In the genomic region with DNA sequence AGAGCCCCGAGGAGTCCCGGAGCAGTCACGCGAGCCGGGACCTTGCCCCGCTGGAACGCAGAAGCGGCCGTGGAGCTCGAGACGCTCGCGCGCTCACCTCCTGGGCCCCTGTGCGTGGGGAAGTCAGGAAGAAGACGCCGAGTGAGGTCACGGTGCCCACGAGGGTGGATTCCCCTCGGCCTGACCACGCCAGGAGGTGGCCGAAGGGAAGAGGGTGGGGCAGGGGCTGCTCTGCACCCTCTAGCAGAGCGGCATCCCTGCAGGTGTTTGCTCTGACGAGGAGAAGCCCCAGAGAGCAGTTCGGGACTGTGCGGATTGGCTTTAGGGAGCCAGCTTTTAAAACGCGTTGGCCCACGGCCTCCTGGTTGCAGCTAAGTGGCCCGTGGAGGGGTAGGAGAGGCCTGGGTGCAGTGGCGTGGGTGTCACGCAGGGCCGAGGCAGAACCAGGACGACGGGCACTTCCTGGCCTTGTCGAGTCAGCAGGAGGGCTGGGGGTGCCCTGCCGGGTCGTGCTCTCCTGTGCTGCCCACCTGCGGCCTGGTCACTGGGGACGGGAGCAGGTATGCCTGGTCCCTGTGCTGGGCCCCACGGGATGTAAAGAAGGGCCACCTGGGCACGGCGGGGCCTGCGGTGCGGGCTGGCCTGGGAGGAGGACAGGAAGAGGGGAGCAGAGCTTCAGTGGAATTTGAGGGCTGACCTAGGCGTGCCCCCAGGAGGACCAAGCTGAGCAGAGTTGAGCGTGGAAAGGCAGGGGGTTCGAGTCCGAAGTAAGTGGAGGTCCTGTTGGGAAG, we compare ENCODE assay signal across 1 cellular context.
TF ChIP-seq lines count a peak whose summit lies in the region.

No MANE protein-coding gene starts in this region.

TF ChIP-seq in K562, 482 proteins besides CTCF, POLR2A, EP300 and RAD21 (continued from another document and continues in another):
- TF ChIP-seq ETS2 (tag; IDR thresholded peaks at IDR 0.05; ENCODE audit: borderline replicate concordance, poor library complexity, severe bottlenecking) (no peak), ADNP (tag; IDR thresholded peaks at IDR 0.05) (no peak), IFI16 (CRISPR knock-in tag; IDR thresholded peaks at IDR 0.05) (no peak), SMARCA5 (IDR thresholded peaks at IDR 0.05) (no peak), ZNF699 (CRISPR knock-in tag; IDR thresholded peaks at IDR 0.05; ENCODE audit: insufficient replicate concordance) (no peak), THRAP3 (IDR thresholded peaks at IDR 0.05; ENCODE audit: borderline replicate concordance) (no peak), PHTF2 (CRISPR knock-in tag; IDR thresholded peaks at IDR 0.05) (no peak), ZZZ3 (IDR thresholded peaks at IDR 0.05) (no peak), SMARCA4 (IDR thresholded peaks at IDR 0.05) (no peak), KAT7 (CRISPR knock-in tag; IDR thresholded peaks at IDR 0.05; ENCODE audit: borderline replicate concordance) (0 out of 2 replicates have a peak, but pooled peaks have one; percentile 25), BRF1 (IDR thresholded peaks at IDR 0.05; ENCODE audit: borderline replicate concordance, extremely low read depth, insufficient read length) (no peak), ZNF395 (CRISPR knock-in tag; IDR thresholded peaks at IDR 0.05) (no peak), SAP30 (IDR thresholded peaks at IDR 0.05; ENCODE audit: borderline replicate concordance, insufficient read depth, low read depth, low read length, poor library complexity, severe bottlenecking) (peak; percentile 17), CBFA2T3 (IDR thresholded peaks at IDR 0.05) (no peak), KDM2B (CRISPR knock-in tag; IDR thresholded peaks at IDR 0.05) (0 out of 2 replicates have a peak, but pooled peaks have one; percentile 7), TCF3 (CRISPR knock-in tag; IDR thresholded peaks at IDR 0.05) (peak; percentile 24; the same call in 1 of the 2 replicates), DACH1 (IDR thresholded peaks at IDR 0.05; ENCODE audit: partially characterized antibody) (no peak), SAFB (IDR thresholded peaks at IDR 0.05; ENCODE audit: borderline replicate concordance, low read depth, low read length) (0 out of 2 replicates have a peak, but pooled peaks have one; percentile 56), E2F1 (CRISPR knock-in tag; IDR thresholded peaks at IDR 0.05) (no peak), CSDE1 (IDR thresholded peaks at IDR 0.05) (no peak), MED1 (CRISPR knock-in tag; IDR thresholded peaks at IDR 0.05; ENCODE audit: borderline replicate concordance) (no peak), PCBP1 (IDR thresholded peaks at IDR 0.05; ENCODE audit: low read depth, low read length, poor library complexity, severe bottlenecking) (peak; percentile 13), C11orf30 (IDR thresholded peaks at IDR 0.05; ENCODE audit: low read depth) (no peak), RBBP5 (IDR thresholded peaks at IDR 0.05; ENCODE audit: borderline replicate concordance, insufficient read depth, low read length, poor library complexity, severe bottlenecking) (peak; percentile 43), SMAD4 (CRISPR knock-in tag; conservative IDR thresholded peaks at IDR 0.05) (no peak; the same call in 1 of the 2 replicates), NFIX (CRISPR knock-in tag; IDR thresholded peaks at IDR 0.05; ENCODE audit: low read depth) (no peak), ZHX1 (conservative IDR thresholded peaks at IDR 0.05; ENCODE audit: low read length) (no peak), BRF2 (IDR thresholded peaks at IDR 0.05; ENCODE audit: borderline replicate concordance, insufficient read depth, insufficient read length) (no peak), ETV6 (IDR thresholded peaks at IDR 0.05; ENCODE audit: borderline replicate concordance in 1 of 2, low read depth in 2 of 2, low read length in 1 of 2) (no peak), ETV6 (CRISPR knock-in tag; IDR thresholded peaks at IDR 0.05; ENCODE audit: borderline replicate concordance) (no peak)
- TF ChIP-seq, protein P1, sequence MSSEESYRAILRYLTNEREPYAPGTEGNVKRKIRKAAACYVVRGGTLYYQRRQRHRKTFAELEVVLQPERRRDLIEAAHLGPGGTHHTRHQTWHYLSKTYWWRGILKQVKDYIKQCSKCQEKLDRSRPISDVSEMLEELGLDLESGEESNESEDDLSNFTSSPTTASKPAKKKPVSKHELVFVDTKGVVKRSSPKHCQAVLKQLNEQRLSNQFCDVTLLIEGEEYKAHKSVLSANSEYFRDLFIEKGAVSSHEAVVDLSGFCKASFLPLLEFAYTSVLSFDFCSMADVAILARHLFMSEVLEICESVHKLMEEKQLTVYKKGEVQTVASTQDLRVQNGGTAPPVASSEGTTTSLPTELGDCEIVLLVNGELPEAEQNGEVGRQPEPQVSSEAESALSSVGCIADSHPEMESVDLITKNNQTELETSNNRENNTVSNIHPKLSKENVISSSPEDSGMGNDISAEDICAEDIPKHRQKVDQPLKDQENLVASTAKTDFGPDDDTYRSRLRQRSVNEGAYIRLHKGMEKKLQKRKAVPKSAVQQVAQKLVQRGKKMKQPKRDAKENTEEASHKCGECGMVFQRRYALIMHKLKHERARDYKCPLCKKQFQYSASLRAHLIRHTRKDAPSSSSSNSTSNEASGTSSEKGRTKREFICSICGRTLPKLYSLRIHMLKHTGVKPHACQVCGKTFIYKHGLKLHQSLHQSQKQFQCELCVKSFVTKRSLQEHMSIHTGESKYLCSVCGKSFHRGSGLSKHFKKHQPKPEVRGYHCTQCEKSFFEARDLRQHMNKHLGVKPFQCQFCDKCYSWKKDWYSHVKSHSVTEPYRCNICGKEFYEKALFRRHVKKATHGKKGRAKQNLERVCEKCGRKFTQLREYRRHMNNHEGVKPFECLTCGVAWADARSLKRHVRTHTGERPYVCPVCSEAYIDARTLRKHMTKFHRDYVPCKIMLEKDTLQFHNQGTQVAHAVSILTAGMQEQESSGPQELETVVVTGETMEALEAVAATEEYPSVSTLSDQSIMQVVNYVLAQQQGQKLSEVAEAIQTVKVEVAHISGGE (CRISPR knock-in tag; IDR thresholded peaks at IDR 0.05) = 0 out of 6 replicates have a peak, but pooled peaks of 1 of the 3 experiments have one; percentile 0
- TF ChIP-seq, protein P2, sequence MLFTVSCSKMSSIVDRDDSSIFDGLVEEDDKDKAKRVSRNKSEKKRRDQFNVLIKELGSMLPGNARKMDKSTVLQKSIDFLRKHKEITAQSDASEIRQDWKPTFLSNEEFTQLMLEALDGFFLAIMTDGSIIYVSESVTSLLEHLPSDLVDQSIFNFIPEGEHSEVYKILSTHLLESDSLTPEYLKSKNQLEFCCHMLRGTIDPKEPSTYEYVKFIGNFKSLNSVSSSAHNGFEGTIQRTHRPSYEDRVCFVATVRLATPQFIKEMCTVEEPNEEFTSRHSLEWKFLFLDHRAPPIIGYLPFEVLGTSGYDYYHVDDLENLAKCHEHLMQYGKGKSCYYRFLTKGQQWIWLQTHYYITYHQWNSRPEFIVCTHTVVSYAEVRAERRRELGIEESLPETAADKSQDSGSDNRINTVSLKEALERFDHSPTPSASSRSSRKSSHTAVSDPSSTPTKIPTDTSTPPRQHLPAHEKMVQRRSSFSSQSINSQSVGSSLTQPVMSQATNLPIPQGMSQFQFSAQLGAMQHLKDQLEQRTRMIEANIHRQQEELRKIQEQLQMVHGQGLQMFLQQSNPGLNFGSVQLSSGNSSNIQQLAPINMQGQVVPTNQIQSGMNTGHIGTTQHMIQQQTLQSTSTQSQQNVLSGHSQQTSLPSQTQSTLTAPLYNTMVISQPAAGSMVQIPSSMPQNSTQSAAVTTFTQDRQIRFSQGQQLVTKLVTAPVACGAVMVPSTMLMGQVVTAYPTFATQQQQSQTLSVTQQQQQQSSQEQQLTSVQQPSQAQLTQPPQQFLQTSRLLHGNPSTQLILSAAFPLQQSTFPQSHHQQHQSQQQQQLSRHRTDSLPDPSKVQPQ (CRISPR knock-in tag; IDR thresholded peaks at IDR 0.05; ENCODE audit: borderline replicate concordance) = no peak
- TF ChIP-seq, protein P3, sequence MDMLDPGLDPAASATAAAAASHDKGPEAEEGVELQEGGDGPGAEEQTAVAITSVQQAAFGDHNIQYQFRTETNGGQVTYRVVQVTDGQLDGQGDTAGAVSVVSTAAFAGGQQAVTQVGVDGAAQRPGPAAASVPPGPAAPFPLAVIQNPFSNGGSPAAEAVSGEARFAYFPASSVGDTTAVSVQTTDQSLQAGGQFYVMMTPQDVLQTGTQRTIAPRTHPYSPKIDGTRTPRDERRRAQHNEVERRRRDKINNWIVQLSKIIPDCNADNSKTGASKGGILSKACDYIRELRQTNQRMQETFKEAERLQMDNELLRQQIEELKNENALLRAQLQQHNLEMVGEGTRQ (CRISPR knock-in tag; IDR thresholded peaks at IDR 0.05) = no peak
- TF ChIP-seq, protein P4, sequence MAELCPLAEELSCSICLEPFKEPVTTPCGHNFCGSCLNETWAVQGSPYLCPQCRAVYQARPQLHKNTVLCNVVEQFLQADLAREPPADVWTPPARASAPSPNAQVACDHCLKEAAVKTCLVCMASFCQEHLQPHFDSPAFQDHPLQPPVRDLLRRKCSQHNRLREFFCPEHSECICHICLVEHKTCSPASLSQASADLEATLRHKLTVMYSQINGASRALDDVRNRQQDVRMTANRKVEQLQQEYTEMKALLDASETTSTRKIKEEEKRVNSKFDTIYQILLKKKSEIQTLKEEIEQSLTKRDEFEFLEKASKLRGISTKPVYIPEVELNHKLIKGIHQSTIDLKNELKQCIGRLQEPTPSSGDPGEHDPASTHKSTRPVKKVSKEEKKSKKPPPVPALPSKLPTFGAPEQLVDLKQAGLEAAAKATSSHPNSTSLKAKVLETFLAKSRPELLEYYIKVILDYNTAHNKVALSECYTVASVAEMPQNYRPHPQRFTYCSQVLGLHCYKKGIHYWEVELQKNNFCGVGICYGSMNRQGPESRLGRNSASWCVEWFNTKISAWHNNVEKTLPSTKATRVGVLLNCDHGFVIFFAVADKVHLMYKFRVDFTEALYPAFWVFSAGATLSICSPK (IDR thresholded peaks at IDR 0.05; ENCODE audit: borderline replicate concordance) = no peak
- TF ChIP-seq, protein P5, sequence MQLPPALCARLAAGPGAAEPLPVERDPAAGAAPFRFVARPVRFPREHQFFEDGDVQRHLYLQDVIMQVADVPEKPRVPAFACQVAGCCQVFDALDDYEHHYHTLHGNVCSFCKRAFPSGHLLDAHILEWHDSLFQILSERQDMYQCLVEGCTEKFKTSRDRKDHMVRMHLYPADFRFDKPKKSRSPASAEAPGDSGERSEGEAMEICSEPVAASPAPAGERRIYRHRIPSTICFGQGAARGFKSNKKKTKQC (CRISPR knock-in tag; IDR thresholded peaks at IDR 0.05) = peak; percentile 46; the same call in 1 of the 2 replicates
